Comparison of ENCODE assay signal across 8 cellular contexts in the genomic region with DNA sequence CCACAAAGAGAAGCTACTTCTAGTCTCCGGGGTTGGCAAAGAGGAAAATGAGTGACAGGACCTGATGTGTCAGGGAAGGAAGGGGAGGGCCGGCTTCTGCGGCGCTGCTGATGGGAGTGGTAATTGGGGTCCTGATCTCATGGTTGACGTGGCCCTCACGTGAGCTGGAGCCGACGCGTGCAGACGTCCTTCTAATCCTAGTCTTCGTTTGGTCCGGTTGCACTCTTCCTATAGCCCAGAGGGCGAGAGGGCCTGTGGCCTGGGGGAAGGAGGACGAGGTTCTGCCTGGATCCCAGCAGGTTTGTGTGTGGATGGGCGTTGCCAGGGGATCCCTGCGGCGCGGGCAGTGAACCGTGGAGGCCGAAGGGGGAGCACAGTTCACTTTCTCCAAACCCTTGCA. TPM values are rescaled to one million over a fixed set of nuclear protein-coding genes. Genes with fewer than 3 reads are reported as not detected.
DNase-seq lines count a peak whose midpoint lies in the region; ATAC-seq and TF ChIP-seq lines count a peak whose summit lies in the region.

ARMCX1 (plus strand) TSS at position 186 of the 400 bp plus-strand sequence. CDS start 2,384 bp downstream, outside the sequence.

- H4K5ac ChIP-seq in H9 (ENCODE audit: insufficient read length, low read depth, low read length): no peak within 1 kb of the TSS

- H3K36me3 ChIP-seq in SJSA1: no peaks in the 10 kb centered on the region
- no peaks in the 10 kb centered on the region for H3K36me3 ChIP-seq in colonic mucosa

- H3T11ph ChIP-seq in H9 (ENCODE audit: low read length): no peak within 1 kb of the TSS

- H2BK15ac ChIP-seq in H9 (ENCODE audit: low read depth, low read length): no peak within 1 kb of the TSS

- DNase-seq in ACHN: peak; percentile 42
- peak; percentile 75 for DNase-seq in H9
- peak; percentile 39 to 59 for DNase-seq in SJSA1 (ENCODE audit: low read depth in 1 of 2, low spot score in 2 of 2)
- peak; percentile 66 for DNase-seq in colonic mucosa
- peak; percentile 55 for DNase-seq in inferior parietal cortex (ENCODE audit: extremely low spot score)
- peak; percentile 82 for DNase-seq in sciatic nerve (ENCODE audit: low spot score)
- DNase-seq in NCI-H2171 (lab: John Stamatoyannopoulos, UW): no peak

- H2AK5ac ChIP-seq in H9 (ENCODE audit: insufficient read length, low read length): no peak within 1 kb of the TSS

- no peaks in the 10 kb centered on the region for H4K20me1 ChIP-seq in H9 (ENCODE audit: control insufficient read depth, insufficient read depth, insufficient read length)

- H3K23me2 ChIP-seq in H9 (ENCODE audit: insufficient read length, low read depth, low read length, poor library complexity, severe bottlenecking): peaks cover 4% of the 10 kb centered on the region

- no peak within 1 kb of the TSS for H3K18ac ChIP-seq in H9 (ENCODE audit: insufficient read length, low read depth, low read length)

- H3K14ac ChIP-seq in H9 (ENCODE audit: insufficient read depth, low read length): peak within 1 kb of the TSS; percentile 6; the same call in 1 of the 2 replicates

- H3K79me1 ChIP-seq in H9 (ENCODE audit: insufficient read depth, low read depth, low read length, poor library complexity, severe bottlenecking): no peaks in the 10 kb centered on the region

- H3K27ac ChIP-seq in H9 (ENCODE audit: insufficient read length, low read depth, low read length) (no peak within 1 kb of the TSS), SJSA1 (peak within 1 kb of the TSS; percentile 21; the same call in 1 of the 2 replicates), colonic mucosa (peak within 1 kb of the TSS; percentile 53)

- peak within 1 kb of the TSS; percentile 46 for H3K4me3 ChIP-seq in SJSA1
- H3K4me3 ChIP-seq in colonic mucosa: peak within 1 kb of the TSS; percentile 34

- H3K27me3 Mint-ChIP-seq in H9 (ENCODE audit: low read depth): no peaks in the 10 kb centered on the region

- H4K8ac ChIP-seq in H9 (replicated peaks; ENCODE audit: insufficient read length, low read depth, low read length): no peak within 1 kb of the TSS

- intact Hi-C loops in colonic mucosa (cut with DNase I): no loop called here
- intact Hi-C loops in sciatic nerve (cut with DNase I): no loop called here

- peak within 1 kb of the TSS; percentile 61 to 85 (median 74); a peak in 5 of 7 replicates for H3K27ac Mint-ChIP-seq in H9

- no peak within 1 kb of the TSS for H4K91ac ChIP-seq in H9 (ENCODE audit: insufficient read length, low read depth, low read length)

- H2BK5ac ChIP-seq in H9 (ENCODE audit: insufficient read length, low read length): no peak within 1 kb of the TSS

- H3K36me3 Mint-ChIP-seq in H9 (ENCODE audit: insufficient read depth in 1 of 3, low read depth in 3 of 3): peaks cover 22 to 35% (median 23%) of the 10 kb centered on the region in 3 experiments

- no CpG with 5 or more reads among the region's 20 CpGs for WGBS in H9 (ENCODE audit: extremely low coverage, insufficient read length, low lambda C conversion rate)

- no peaks in the 10 kb centered on the region for H3K4me1 ChIP-seq in H9 (ENCODE audit: insufficient read depth, low read length)
- 0 out of 2 replicates have a peak, but pooled peaks cover 3% of the 10 kb centered on the region for H3K4me1 ChIP-seq in SJSA1 (replicated peaks)
- H3K4me1 ChIP-seq in colonic mucosa: no peaks in the 10 kb centered on the region

- no peaks in the 10 kb centered on the region for H3K79me2 ChIP-seq in H9 (ENCODE audit: insufficient read depth, low read length)

- H3K9me3 ChIP-seq in H9 (ENCODE audit: control insufficient read depth, low read depth, low read length) (peaks cover 19% of the 10 kb centered on the region), SJSA1 (replicated peaks) (no peaks in the 10 kb centered on the region), colonic mucosa (no peaks in the 10 kb centered on the region)

- H3K9ac ChIP-seq in H9 (ENCODE audit: extremely low read depth, insufficient read length, low read length) (peak within 1 kb of the TSS; percentile 67), colonic mucosa (ENCODE audit: low read depth in 2 of 2, low read length in 2 of 2) (peak within 1 kb of the TSS; percentile 51 to 69)

- H2AFZ ChIP-seq in H9 (ENCODE audit: low read length): no peak within 1 kb of the TSS

- TF ChIP-seq CTCF in H9 (conservative IDR thresholded peaks at IDR 0.05) (no peak), colonic mucosa (IDR thresholded peaks at IDR 0.05) (no peak)

- peaks cover 57 to 70% of the 10 kb centered on the region in 2 experiments for H3K9me3 Mint-ChIP-seq in H9

- H3K4me3 Mint-ChIP-seq in H9: peak within 1 kb of the TSS; percentile 79 to 87

- H2BK120ac ChIP-seq in H9 (ENCODE audit: low read depth, low read length, poor library complexity, severe bottlenecking): no peak within 1 kb of the TSS

- H3K4me2 ChIP-seq in H9 (ENCODE audit: insufficient read depth, insufficient read length, low read length): peak within 1 kb of the TSS; percentile 59

- H3K27me3 ChIP-seq in H9 (ENCODE audit: insufficient read depth, low read length) (no peaks in the 10 kb centered on the region), SJSA1 (replicated peaks) (no peaks in the 10 kb centered on the region), colonic mucosa (no peaks in the 10 kb centered on the region)

- no peak within 1 kb of the TSS for H3K23ac ChIP-seq in H9 (ENCODE audit: insufficient read length, low read depth, low read length)

- ATAC-seq in sciatic nerve (peak; percentile 97), HG03196 (IDR thresholded peaks at IDR 0.05; ENCODE audit: unreplicated experiment) (no peak)

- no peak within 1 kb of the TSS for H3K4ac ChIP-seq in H9 (ENCODE audit: low read depth, low read length)

- no peak within 1 kb of the TSS for H2BK12ac ChIP-seq in H9 (ENCODE audit: insufficient read length, low read depth, low read length)

- in situ Hi-C loops in ACHN (cut with HindIII; ENCODE audit: low pct_ligation_motif_present, low pct_unique_long_range_greater_than_20kb, low sequenced_read_pairs): no loop called here

- H3K4me1 Mint-ChIP-seq in H9: peaks cover 8 to 21% of the 10 kb centered on the region in 2 experiments; a peak in 3 of 4 replicates

- no peak within 1 kb of the TSS for H3K56ac ChIP-seq in H9 (ENCODE audit: insufficient read length, low read depth, low read length)

- H2BK20ac ChIP-seq in H9 (ENCODE audit: low read depth, low read length, poor library complexity, severe bottlenecking): no peak within 1 kb of the TSS

RNA-seq across cellular contexts. Expression of gene ARMCX1, which starts in this region (rescaled TPM):
- 20.2 and 22.4 TPM in 2 replicates for total RNA-seq in H9 (2021)
- 15.5 and 19.6 TPM in 2 replicates for total RNA-seq in SJSA1 (2014; rRNA removed; shearing (Covaris generic))
- 1 to 10 TPM; 6.8 to 8.7 TPM for total RNA-seq in colonic mucosa
- total RNA-seq in sciatic nerve: 40.9 TPM
